8 cellular contexts compared by ENCODE assay signal in the genomic region with DNA sequence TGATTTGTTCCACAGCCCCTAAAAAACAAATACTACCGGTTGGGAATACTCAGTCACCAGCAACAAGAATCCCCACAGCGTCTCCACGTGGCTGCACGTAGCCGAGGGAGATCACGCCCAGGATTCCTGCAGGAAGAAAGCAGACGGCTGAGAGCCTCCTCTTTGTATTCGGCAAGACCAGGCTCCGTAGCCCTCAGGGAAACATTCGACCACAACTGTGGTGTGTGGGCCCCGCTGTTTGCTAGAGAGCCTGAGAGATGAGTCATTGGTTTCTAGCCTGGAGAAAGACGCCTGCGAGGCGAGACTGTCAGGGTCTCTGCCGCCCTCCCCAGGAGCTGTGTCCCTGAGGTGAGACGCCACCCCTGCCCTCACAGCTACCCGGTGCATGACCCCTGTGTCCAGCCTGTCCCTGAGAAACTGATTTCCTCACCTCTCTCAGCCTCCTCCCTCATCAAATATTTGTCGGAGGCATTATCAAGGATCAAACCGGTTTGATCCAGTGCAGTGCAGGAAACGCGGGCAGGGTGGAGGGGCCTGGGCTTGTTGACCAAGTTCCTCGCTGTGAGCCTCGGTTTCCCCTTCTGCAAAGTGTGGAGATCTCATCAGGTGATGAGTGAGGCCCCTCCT. TPM values are rescaled to one million over a fixed set of nuclear protein-coding genes. Genes with fewer than 3 reads are reported as not detected.
DNase-seq lines count a peak whose midpoint lies in the region; ATAC-seq and TF ChIP-seq lines count a peak whose summit lies in the region.

No MANE protein-coding gene starts in this region.

- no peak overlapping the region for H3K4me3 ChIP-seq in fibroblast of pulmonary artery (replicated peaks; ENCODE audit: low read depth, low read length)
- no peak overlapping the region for H3K4me3 ChIP-seq in retinal pigment epithelial cell (ENCODE audit: low read length)

- DNase-seq in GM03348 (ENCODE audit: low spot score), result peak; percentile 86
- peak; percentile 85 to 86 for DNase-seq in activated T-cell treated with anti-CD3 and anti-CD28 coated beads, Interleukin-2, amount 50 U/mL, for 48 hours
- peak; percentile 90 for DNase-seq in fibroblast of pulmonary artery (ENCODE audit: low read depth)
- peak; percentile 63 for DNase-seq in retinal pigment epithelial cell (ENCODE audit: low read depth)
- no peak for DNase-seq in NAMALWA (ENCODE audit: low spot score)

- TF ChIP-seq CTCF in fibroblast of pulmonary artery (IDR thresholded peaks at IDR 0.05; ENCODE audit: low read length, missing control alignments) (peak; percentile 4), retinal pigment epithelial cell (conservative IDR thresholded peaks at IDR 0.05; ENCODE audit: low read depth, low read length) (no peak)

- ATAC-seq in HG02642 (IDR thresholded peaks at IDR 0.05; ENCODE audit: poor library complexity, unreplicated experiment), result peak; percentile 67
- no peak for ATAC-seq in HG03159 (IDR thresholded peaks at IDR 0.05; ENCODE audit: unreplicated experiment)

TF ChIP-seq in PFSK-1, 5 proteins besides CTCF, POLR2A, EP300 and RAD21:
- TF ChIP-seq TAF1 (IDR thresholded peaks at IDR 0.05; ENCODE audit: borderline replicate concordance, insufficient read depth, low read length), result no peak
- TF ChIP-seq SIN3A (IDR thresholded peaks at IDR 0.05; ENCODE audit: borderline replicate concordance, insufficient read depth, low read length), result 0 out of 2 replicates have a peak, but pooled peaks have one; percentile 49
- 0 out of 2 replicates have a peak, but pooled peaks have one; percentile 33 for TF ChIP-seq POLR2AphosphoS5 (IDR thresholded peaks at IDR 0.05; ENCODE audit: low read depth, low read length)

RNA-seq across cellular contexts. Expression of gene S100P, which starts 4.7 kb away (rescaled TPM):
- polyA plus RNA-seq in PFSK-1 (2012; ENCODE audit: insufficient read length, low read depth), result 116 TPM

RNA-seq across cellular contexts. Expression of gene MRFAP1L1, which starts 20.7 kb away (rescaled TPM):
- polyA plus RNA-seq in PFSK-1 (2012; ENCODE audit: insufficient read length, low read depth), result 19.1 TPM

RNA-seq across cellular contexts. Expression of gene BLOC1S4, which starts 27.0 kb away (rescaled TPM):
- 28.5 TPM for polyA plus RNA-seq in PFSK-1 (2012; ENCODE audit: insufficient read length, low read depth)

RNA-seq across cellular contexts. Expression of gene MRFAP1, which starts 48.5 kb away (rescaled TPM):
- 487 TPM for polyA plus RNA-seq in PFSK-1 (2012; ENCODE audit: insufficient read length, low read depth)
